28 cellular contexts compared by ENCODE assay signal in the genomic region with DNA sequence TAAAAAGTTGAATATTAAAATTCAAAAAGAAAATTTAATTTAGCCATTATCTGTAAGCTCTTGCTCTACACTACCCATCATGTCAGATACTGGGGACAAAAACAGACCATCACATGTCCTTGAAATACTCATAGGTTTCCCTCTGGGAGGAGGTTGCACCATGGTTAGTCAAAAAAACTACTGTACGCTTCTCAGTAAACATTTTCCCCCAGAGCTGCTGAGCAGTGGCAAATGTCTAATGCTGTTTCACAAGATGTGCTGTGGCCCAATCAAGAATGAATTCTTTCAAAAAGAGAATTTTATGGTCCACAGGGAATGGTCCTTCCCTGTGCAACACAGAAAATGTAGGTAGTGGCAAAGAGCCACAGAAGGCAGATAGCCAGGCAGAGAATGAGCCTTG. TPM values are rescaled to one million over a fixed set of nuclear protein-coding genes. Genes with fewer than 3 reads are reported as not detected.
"Had no signal": no experiment of that assay in that cellular context is flagged by ENCODE, and none has a peak within 500 bp of the region (broad histone marks: within the 10 kb centered on the region; RNA-seq: fewer than 3 reads in every experiment).

No MANE protein-coding gene starts in this region.

- ATAC-seq: activated CD8-positive, alpha-beta T cell treated with anti-CD3 and anti-CD28 coated beads, Interleukin-2, amount 10 ng/mL, durations not matched to agents 7 days and 5 days; activated naive CD4-positive, alpha-beta T cell treated with anti-CD3 and anti-CD28 coated beads, Interleukin-2, amount 50 U/mL, for 72 hours; activated naive CD8-positive, alpha-beta T cell treated with anti-CD3 and anti-CD28 coated beads, Interleukin-2, amount 50 U/mL, for 24 hours; Panc1; Right ventricle myocardium inferior had no signal

- H3K4me3 ChIP-seq: SK-N-MC had no signal

- H3K27me3 Mint-ChIP-seq: activated naive CD8-positive, alpha-beta T cell treated with anti-CD3 and anti-CD28 coated beads, Interleukin-2, amount 50 U/mL, for 24 hours; brain had no signal

- DNase-seq: activated CD4-positive, alpha-beta T cell treated with anti-CD3 and anti-CD28 coated beads for 48 hours; activated CD4-positive, alpha-beta T cell treated with anti-CD3 and anti-CD28 coated beads, Interleukin-2, amount 50 U/mL, for 4 hours; activated CD4-positive, CD25-positive, alpha-beta regulatory T cell treated with anti-CD3 and anti-CD28 coated beads, Interleukin-2, amount 50 U/mL, for 72 hours; activated CD8-positive, alpha-beta memory T cell treated with anti-CD3 and anti-CD28 coated beads, Interleukin-2, amount 50 U/mL, for 48 hours; activated CD8-positive, alpha-beta T cell treated with anti-CD3 and anti-CD28 coated beads, Interleukin-2, amount 10 ng/mL, durations not matched to agents 7 days and 5 days; activated naive CD4-positive, alpha-beta T cell; activated naive CD8-positive, alpha-beta T cell treated with anti-CD3 and anti-CD28 coated beads, Interleukin-2, amount 50 U/mL, for 24 hours; activated T-cell treated with anti-CD3 and anti-CD28 coated beads, Interleukin-2, amount 50 U/mL, for 1 hour; amygdala; KG1; NCI-H1092 treated with DMSO at 0.1 percent for 48 hours; NCI-H1417 treated with DMSO at 0.1 percent for 48 hours; NCI-H1694; NCI-H2029 treated with DMSO at 0.1 percent for 48 hours; NCI-H510A treated with DMSO at 0.1 percent for 48 hours; NCI-H69; NK-92 treated with Interleukin-12 subunit alpha and Interleukin-12 subunit beta, amount 100 ng/mL, for 24 hours; RPMI8226; T-helper 1 cell had no signal

- H3K4me3 Mint-ChIP-seq: activated CD8-positive, alpha-beta T cell treated with anti-CD3 and anti-CD28 coated beads, Interleukin-2, amount 10 ng/mL, durations not matched to agents 7 days and 5 days; activated naive CD8-positive, alpha-beta T cell treated with anti-CD3 and anti-CD28 coated beads, Interleukin-2, amount 50 U/mL, for 24 hours; brain had no signal

- H3K27ac Mint-ChIP-seq: activated CD8-positive, alpha-beta T cell treated with anti-CD3 and anti-CD28 coated beads, Interleukin-2, amount 10 ng/mL, durations not matched to agents 7 days and 5 days; activated naive CD4-positive, alpha-beta T cell treated with anti-CD3 and anti-CD28 coated beads, Interleukin-2, amount 50 U/mL, for 72 hours; activated naive CD8-positive, alpha-beta T cell treated with anti-CD3 and anti-CD28 coated beads, Interleukin-2, amount 50 U/mL, for 24 hours; brain had no signal

RNA-seq across cellular contexts. Expression of a gene that starts 49.8 kb away (rescaled TPM):
- total RNA-seq: activated CD8-positive, alpha-beta T cell treated with anti-CD3 and anti-CD28 coated beads, Interleukin-2, amount 10 ng/mL, durations not matched to agents 7 days and 5 days; activated naive CD4-positive, alpha-beta T cell treated with anti-CD3 and anti-CD28 coated beads, Interleukin-2, amount 50 U/mL, for 72 hours; astrocyte; cardiac septum; LHCN-M2; M059J; Right ventricle myocardium inferior had no signal
